In genomic region chr3:108090066-108090700, GRCh38 we compare ENCODE assay signal across 8 cellular contexts.
DNase-seq lines count a peak whose midpoint lies in the region; ATAC-seq and TF ChIP-seq lines count a peak whose summit lies in the region.

No MANE protein-coding gene starts in this region.

- DNase-seq in GM12865 (ENCODE audit: low read depth) (peak; percentile 70), NCI-H526 treated with DMSO at 0.1 percent for 48 hours (lab: John Stamatoyannopoulos, UW) (peak; percentile 29), epithelial cell of prostate (ENCODE audit: low read depth, low spot score) (no peak), NCI-H187 (lab: John Stamatoyannopoulos, UW) (no peak)
- peak; percentile 80 for DNase-seq in activated CD8-positive, alpha-beta memory T cell treated with anti-CD3 and anti-CD28 coated beads, Interleukin-2, amount 50 U/mL, for 48 hours
- peak; percentile 73 for DNase-seq in stimulated activated CD8-positive, alpha-beta memory T cell treated with anti-CD3 and anti-CD28 coated beads, Interleukin-4, amount 100 ng/mL, for 48 hours

- no peaks in the 10 kb centered on the region for H3K27me3 ChIP-seq in mucosa of rectum (ENCODE audit: control insufficient read depth in 2 of 2, insufficient read depth in 2 of 2, low read length in 2 of 2)

- peaks cover 3 to 21% of the 10 kb centered on the region in 2 donors for H3K4me1 ChIP-seq in mucosa of rectum (ENCODE audit: control insufficient read depth in 2 of 2, insufficient read depth in 2 of 2, low read length in 2 of 2)

- no peaks in the 10 kb centered on the region for H3K36me3 ChIP-seq in mucosa of rectum (ENCODE audit: control insufficient read depth in 2 of 2, insufficient read depth in 2 of 2, low read length in 2 of 2)

- peak overlapping the region; percentile 48 for H3K27ac ChIP-seq in epithelial cell of prostate
- peak overlapping the region; percentile 86 to 89 for H3K27ac ChIP-seq in mucosa of rectum (ENCODE audit: low read depth in 2 of 2, low read length in 2 of 2)

- H3K9me3 ChIP-seq in mucosa of rectum (ENCODE audit: control insufficient read depth in 2 of 2, low read length in 2 of 2) = no peaks in the 10 kb centered on the region

- peak; percentile 14 for ATAC-seq in HG02642 (IDR thresholded peaks at IDR 0.05; ENCODE audit: poor library complexity, unreplicated experiment)

- peak overlapping the region; percentile 84 to 91 for H3K9ac ChIP-seq in mucosa of rectum (ENCODE audit: low read depth in 1 of 2, low read length in 2 of 2)

- H3K4me3 ChIP-seq in GM12865 (ENCODE audit: low read depth, low read length) = peak overlapping the region; percentile 96
- peak overlapping the region; percentile 95 for H3K4me3 ChIP-seq in mucosa of rectum (ENCODE audit: low read length in 2 of 2)

- no peak for TF ChIP-seq CTCF in GM12865 (IDR thresholded peaks at IDR 0.05; ENCODE audit: insufficient read depth, low read depth, low read length, missing control alignments)

Comparison
In these comparisons a context has a peak if more than half of its experiments do, and no peak if none do; other contexts are left out.
1. DNase-seq: peak in GM12865 (single experiment), NCI-H526 treated with DMSO at 0.1 percent for 48 hours (single experiment), activated CD8-positive, alpha-beta memory T cell treated with anti-CD3 and anti-CD28 coated beads, Interleukin-2, amount 50 U/mL, for 48 hours (single experiment) and stimulated activated CD8-positive, alpha-beta memory T cell treated with anti-CD3 and anti-CD28 coated beads, Interleukin-4, amount 100 ng/mL, for 48 hours (single experiment); none in epithelial cell of prostate (single experiment) and NCI-H187 (0 of 2).